In genomic region chr2:234302664-234302991, GRCh38 we compare ENCODE assay signal across 1 cellular context.
TF ChIP-seq lines count a peak whose summit lies in the region.

No MANE protein-coding gene starts in this region.

TF ChIP-seq in IMR-90, 13 proteins besides CTCF, POLR2A, EP300 and RAD21 (continued from another document):
- TF ChIP-seq, protein P1, sequence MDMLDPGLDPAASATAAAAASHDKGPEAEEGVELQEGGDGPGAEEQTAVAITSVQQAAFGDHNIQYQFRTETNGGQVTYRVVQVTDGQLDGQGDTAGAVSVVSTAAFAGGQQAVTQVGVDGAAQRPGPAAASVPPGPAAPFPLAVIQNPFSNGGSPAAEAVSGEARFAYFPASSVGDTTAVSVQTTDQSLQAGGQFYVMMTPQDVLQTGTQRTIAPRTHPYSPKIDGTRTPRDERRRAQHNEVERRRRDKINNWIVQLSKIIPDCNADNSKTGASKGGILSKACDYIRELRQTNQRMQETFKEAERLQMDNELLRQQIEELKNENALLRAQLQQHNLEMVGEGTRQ (IDR thresholded peaks at IDR 0.05; ENCODE audit: low read depth, low read length): no peak
- TF ChIP-seq, protein P2, sequence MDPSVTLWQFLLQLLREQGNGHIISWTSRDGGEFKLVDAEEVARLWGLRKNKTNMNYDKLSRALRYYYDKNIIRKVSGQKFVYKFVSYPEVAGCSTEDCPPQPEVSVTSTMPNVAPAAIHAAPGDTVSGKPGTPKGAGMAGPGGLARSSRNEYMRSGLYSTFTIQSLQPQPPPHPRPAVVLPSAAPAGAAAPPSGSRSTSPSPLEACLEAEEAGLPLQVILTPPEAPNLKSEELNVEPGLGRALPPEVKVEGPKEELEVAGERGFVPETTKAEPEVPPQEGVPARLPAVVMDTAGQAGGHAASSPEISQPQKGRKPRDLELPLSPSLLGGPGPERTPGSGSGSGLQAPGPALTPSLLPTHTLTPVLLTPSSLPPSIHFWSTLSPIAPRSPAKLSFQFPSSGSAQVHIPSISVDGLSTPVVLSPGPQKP (IDR thresholded peaks at IDR 0.05; ENCODE audit: borderline replicate concordance, low read depth, low read length): no peak
TF ChIP-seq in IMR-90: peak in this region for 0.
